Comparison of ENCODE assay signal across 1 cellular context in the genomic region with DNA sequence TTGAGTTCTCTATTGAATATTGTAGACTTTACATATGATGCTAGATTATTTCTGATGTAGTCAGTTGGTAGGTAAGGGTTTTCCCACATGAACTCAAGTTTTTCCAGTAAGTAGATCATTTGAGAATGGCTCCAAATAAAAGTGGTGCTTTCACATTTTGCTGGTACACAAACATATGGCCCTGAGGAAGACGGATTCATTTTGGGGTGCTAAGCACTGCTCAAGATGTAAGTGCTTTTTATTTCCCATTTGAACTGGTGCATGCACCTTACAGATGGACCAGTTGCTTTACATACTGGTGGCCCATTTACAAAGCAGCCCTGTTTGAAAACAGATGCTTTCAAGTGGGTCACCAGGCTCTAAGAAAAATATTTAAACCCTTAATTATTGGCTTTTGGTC.
TF ChIP-seq lines count a peak whose summit lies in the region.

No MANE protein-coding gene starts in this region.

TF ChIP-seq in H1, 55 proteins besides CTCF, POLR2A, EP300 and RAD21 (continued from another document):
- TF ChIP-seq, protein P1, sequence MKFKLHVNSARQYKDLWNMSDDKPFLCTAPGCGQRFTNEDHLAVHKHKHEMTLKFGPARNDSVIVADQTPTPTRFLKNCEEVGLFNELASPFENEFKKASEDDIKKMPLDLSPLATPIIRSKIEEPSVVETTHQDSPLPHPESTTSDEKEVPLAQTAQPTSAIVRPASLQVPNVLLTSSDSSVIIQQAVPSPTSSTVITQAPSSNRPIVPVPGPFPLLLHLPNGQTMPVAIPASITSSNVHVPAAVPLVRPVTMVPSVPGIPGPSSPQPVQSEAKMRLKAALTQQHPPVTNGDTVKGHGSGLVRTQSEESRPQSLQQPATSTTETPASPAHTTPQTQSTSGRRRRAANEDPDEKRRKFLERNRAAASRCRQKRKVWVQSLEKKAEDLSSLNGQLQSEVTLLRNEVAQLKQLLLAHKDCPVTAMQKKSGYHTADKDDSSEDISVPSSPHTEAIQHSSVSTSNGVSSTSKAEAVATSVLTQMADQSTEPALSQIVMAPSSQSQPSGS (IDR thresholded peaks at IDR 0.05; ENCODE audit: low read length), result no peak
- TF ChIP-seq EGR1 (IDR thresholded peaks at IDR 0.05; ENCODE audit: borderline replicate concordance, low read depth, low read length) (no peak), FOSL1 (IDR thresholded peaks at IDR 0.05; ENCODE audit: insufficient read depth, low read depth, low read length) (no peak)
